ENCODE assay signal across 9 cellular contexts in the genomic region with DNA sequence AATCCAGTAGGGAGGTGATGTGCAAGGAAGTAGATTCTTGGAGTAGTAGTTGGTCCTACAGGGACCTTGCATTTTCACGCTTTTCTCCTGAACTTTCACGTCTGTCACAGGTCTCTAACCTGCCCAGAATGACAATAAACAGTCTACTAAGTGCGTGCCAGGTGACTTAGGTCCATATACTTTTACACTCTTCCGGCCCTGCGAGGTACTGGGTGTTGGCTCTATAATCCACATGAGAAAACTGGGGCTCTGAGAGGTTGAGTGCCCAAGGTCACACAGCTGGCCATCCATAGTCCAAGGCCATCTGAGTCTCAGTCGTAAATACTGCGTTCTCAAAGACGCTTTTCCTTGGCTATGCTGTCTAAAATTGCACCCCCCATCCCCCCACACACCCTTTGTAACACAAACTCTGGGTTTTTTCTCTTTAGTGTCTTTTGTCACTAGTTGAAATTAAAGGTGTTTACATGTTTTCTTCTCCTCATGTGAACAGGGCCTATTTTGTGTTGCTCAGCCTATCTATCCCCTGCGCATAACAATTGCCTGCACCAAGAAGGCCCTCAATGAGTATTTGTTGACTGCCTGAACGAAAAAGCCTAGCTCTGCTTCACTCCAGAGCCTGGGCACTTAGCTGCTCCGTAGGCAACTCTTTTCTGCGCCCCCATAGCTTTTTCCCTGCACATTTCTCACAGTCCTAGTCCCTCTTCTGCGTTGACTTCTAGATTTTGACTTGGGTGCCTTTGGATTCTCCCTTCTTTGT. TPM values are rescaled to one million over a fixed set of nuclear protein-coding genes. Genes with fewer than 3 reads are reported as not detected.
A peak's percentile ranks its signal among the peaks of the same experiment; 100 is the strongest.
DNase-seq lines count a peak whose midpoint lies in the region; ATAC-seq, FAIRE-seq and TF ChIP-seq lines count a peak whose summit lies in the region.
"Had no signal": no experiment of that assay in that cellular context is flagged by ENCODE, and none has a peak within 500 bp of the region (broad histone marks: within the 10 kb centered on the region; RNA-seq: fewer than 3 reads in every experiment).

No MANE protein-coding gene starts in this region.

- no peak for FAIRE-seq in D721Med (lab: Jason Lieb, UNC)

- H3K4me3 ChIP-seq in WERI-Rb-1 (ENCODE audit: low read depth, low read length) (peak overlapping the region; percentile 87), skeletal muscle tissue (ENCODE audit: low read length in 3 of 3) (peak overlapping the region; percentile 92 to 95 (median 93))

- H3K9me3 ChIP-seq in WERI-Rb-1 (ENCODE audit: severe bottlenecking) (no peaks in the 10 kb centered on the region), skeletal muscle tissue (ENCODE audit: control insufficient read depth in 3 of 3, low read length in 3 of 3) (no peaks in the 10 kb centered on the region)

- intact Hi-C loops in left cardiac atrium (cut with DNase I) = no loop called here

- H3K4me1 ChIP-seq in skeletal muscle tissue (ENCODE audit: control insufficient read depth in 3 of 3, insufficient read depth in 3 of 3, low read length in 3 of 3) = peaks cover 5 to 14% (median 13%) of the 10 kb centered on the region in 3 donors

- H3K27me3 ChIP-seq in WERI-Rb-1 (ENCODE audit: insufficient read depth, low read depth, severe bottlenecking) = no peaks in the 10 kb centered on the region
- H3K27me3 ChIP-seq in skeletal muscle tissue (ENCODE audit: control insufficient read depth in 3 of 3, insufficient read depth in 3 of 3, low read length in 3 of 3) = no peaks in the 10 kb centered on the region

- peak overlapping the region; percentile 81 to 92 (median 88) for H3K9ac ChIP-seq in skeletal muscle tissue (ENCODE audit: low read depth in 1 of 3, low read length in 3 of 3)

- DNase-seq in ELF-1 (ENCODE audit: low read depth, low spot score) (peak; percentile 26), WERI-Rb-1 (no peak), left cardiac atrium (no peak), HEK293T (ENCODE audit: extremely low spot score) (no peak), D721Med (ENCODE audit: insufficient read length, low spot score) (no peak)

- POLR2A ChIA-PET in HEK293T (lab: Yijun Ruan, JAX) = no interaction called here

- H3K36me3 ChIP-seq in WERI-Rb-1 (peaks cover 39% of the 10 kb centered on the region), skeletal muscle tissue (ENCODE audit: control insufficient read depth in 3 of 3, insufficient read depth in 3 of 3, low read length in 3 of 3) (peaks cover 3 to 6% (median 5%) of the 10 kb centered on the region in 3 donors)

- H3K27ac ChIP-seq in WERI-Rb-1 = peak overlapping the region; percentile 88
- H3K27ac ChIP-seq in skeletal muscle tissue (ENCODE audit: low read depth, low read length) = peak overlapping the region; percentile 42

- ATAC-seq in HG02870 (IDR thresholded peaks at IDR 0.05; ENCODE audit: unreplicated experiment) = peak; percentile 6
- ATAC-seq in left cardiac atrium = peak; percentile 15 to 25
- no peak for ATAC-seq in HG03378 (IDR thresholded peaks at IDR 0.05; ENCODE audit: unreplicated experiment)

- TF ChIP-seq CTCF in WERI-Rb-1 (IDR thresholded peaks at IDR 0.05; ENCODE audit: low read depth, low read length) (no peak), D721Med (IDR thresholded peaks at IDR 0.05; ENCODE audit: insufficient read depth, missing control alignments) (no peak)

- CTCF ChIA-PET in HEK293T (lab: Yijun Ruan, JAX) = interaction anchor here (1.8 kb wide), 1 partner anchor 15 kb away, joined by 10 read pairs; no protein-coding TSS in a partner anchor

TF ChIP-seq in HEK293T, 16 proteins besides CTCF, POLR2A, EP300 and RAD21:
- TF ChIP-seq PKNOX1 (IDR thresholded peaks at IDR 0.05) = no peak
- TF ChIP-seq SUZ12 (IDR thresholded peaks at IDR 0.05) = no peak
- TF ChIP-seq NFRKB (IDR thresholded peaks at IDR 0.05) = no peak
- TF ChIP-seq SP1 (IDR thresholded peaks at IDR 0.05) = no peak
- TF ChIP-seq TARDBP (IDR thresholded peaks at IDR 0.05) = no peak
- TF ChIP-seq FOXM1 (IDR thresholded peaks at IDR 0.05; ENCODE audit: borderline replicate concordance) = no peak
- no peak for TF ChIP-seq CTBP1 (IDR thresholded peaks at IDR 0.05; ENCODE audit: borderline replicate concordance)
- TF ChIP-seq FOXK2 (IDR thresholded peaks at IDR 0.05) = no peak
- no peak for TF ChIP-seq ELF4 (IDR thresholded peaks at IDR 0.05)

RNA-seq across cellular contexts. Expression of gene SFXN1, which starts 0.9 kb away (rescaled TPM):
- total RNA-seq in left cardiac atrium (10 to 100 TPM; 30.7 to 39.2 TPM), skeletal muscle tissue (15.7 TPM)

RNA-seq across cellular contexts. Expression of gene DRD1, which starts 35.3 kb away (rescaled TPM):
- total RNA-seq in left cardiac atrium (under 1 TPM; 0.15 to 0.55 TPM), skeletal muscle tissue (not detected)
- total RNA-seq: SK-MEL-5 had no signal
